1 cellular context compared by ENCODE assay signal in genomic region chr6:166543603-166544293, GRCh38.
A peak's percentile ranks its signal among the peaks of the same experiment; 100 is the strongest.
TF ChIP-seq lines count a peak whose summit lies in the region.

No MANE protein-coding gene starts in this region.

TF ChIP-seq in HepG2, 621 proteins besides CTCF, POLR2A, EP300 and RAD21 (continued from another document):
- TF ChIP-seq, protein P1, sequence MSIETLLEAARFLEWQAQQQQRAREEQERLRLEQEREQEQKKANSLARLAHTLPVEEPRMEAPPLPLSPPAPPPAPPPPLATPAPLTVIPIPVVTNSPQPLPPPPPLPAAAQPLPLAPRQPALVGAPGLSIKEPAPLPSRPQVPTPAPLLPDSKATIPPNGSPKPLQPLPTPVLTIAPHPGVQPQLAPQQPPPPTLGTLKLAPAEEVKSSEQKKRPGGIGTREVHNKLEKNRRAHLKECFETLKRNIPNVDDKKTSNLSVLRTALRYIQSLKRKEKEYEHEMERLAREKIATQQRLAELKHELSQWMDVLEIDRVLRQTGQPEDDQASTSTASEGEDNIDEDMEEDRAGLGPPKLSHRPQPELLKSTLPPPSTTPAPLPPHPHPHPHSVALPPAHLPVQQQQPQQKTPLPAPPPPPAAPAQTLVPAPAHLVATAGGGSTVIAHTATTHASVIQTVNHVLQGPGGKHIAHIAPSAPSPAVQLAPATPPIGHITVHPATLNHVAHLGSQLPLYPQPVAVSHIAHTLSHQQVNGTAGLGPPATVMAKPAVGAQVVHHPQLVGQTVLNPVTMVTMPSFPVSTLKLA (IDR thresholded peaks at IDR 0.05), result peak; percentile 87
- TF ChIP-seq ELF1 (CRISPR knock-in tag; IDR thresholded peaks at IDR 0.05), result no peak
